In the genomic region with DNA sequence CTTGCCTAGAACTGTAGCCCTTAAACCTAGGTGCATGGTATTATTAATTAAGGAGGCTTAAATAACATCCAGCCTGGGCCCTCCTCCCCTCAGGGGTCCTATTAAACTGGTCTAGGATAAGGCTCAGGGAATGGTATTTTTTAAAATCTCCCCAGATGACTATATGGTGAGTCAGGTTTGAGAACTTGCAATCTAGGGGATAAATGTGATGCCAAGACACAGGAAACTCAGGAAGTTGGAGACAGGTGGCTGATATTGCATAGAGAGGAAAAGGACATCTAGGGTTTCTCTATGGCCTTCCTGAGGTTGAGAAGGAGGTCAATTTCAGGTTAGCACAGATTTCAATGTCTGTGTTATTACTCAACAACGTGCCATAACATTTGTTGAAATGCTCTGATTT, we compare ENCODE assay signal across 25 cellular contexts.
A peak's percentile ranks its signal among the peaks of the same experiment; 100 is the strongest.
DNase-seq lines count a peak whose midpoint lies in the region; TF ChIP-seq lines count a peak whose summit lies in the region.
"Had no signal": no experiment of that assay in that cellular context is flagged by ENCODE, and none has a peak within 500 bp of the region (broad histone marks: within the 10 kb centered on the region; RNA-seq: fewer than 3 reads in every experiment).

No MANE protein-coding gene starts in this region.

- BruUV-seq in MCF 10A (replicated peaks; lab: Mats Ljungman, UMichigan): no TSS peak

- peaks cover 8% of the 10 kb centered on the region for H3K4me1 Mint-ChIP-seq in MCF 10A (ENCODE audit: insufficient read depth, unreplicated experiment)
- H3K4me1 Mint-ChIP-seq in activated T-helper 1 cell treated with anti-CD3 and anti-CD28 coated beads, Interleukin-12 subunit alpha, Interleukin-12 subunit beta, Interleukin-2, Interleukin-4 antibody, amounts not matched to agents 30 ng/mL and 10 ng/mL and 1 ng/mL, durations not matched to agents 14 hours and 24 hours and 36 hours (ENCODE audit: low read depth): peaks cover 8% of the 10 kb centered on the region

- POLR2A ChIA-PET in MCF 10A (lab: Yijun Ruan, JAX): interaction anchor here (0.9 kb wide), 1 partner anchor 11 kb away, joined by 3 read pairs; no protein-coding TSS in a partner anchor

- intact Hi-C loops in MCF 10A (cut with micrococcal nuclease) (loop anchor here (10.0 kb wide), 2 partner anchors 426 to 576 kb away; a partner anchor contains a TSS), breast epithelium (cut with DNase I; ENCODE audit: low total_unique reads) (no loop called here), thyroid gland (cut with DNase I) (no loop called here)
- intact Hi-C loops in activated T-helper 1 cell treated with anti-CD3 and anti-CD28 coated beads, Interleukin-12 subunit alpha, Interleukin-12 subunit beta, Interleukin-2, Interleukin-4 antibody, amounts not matched to agents 30 ng/mL and 10 ng/mL and 1 ng/mL, durations not matched to agents 14 hours and 24 hours and 36 hours (cut with micrococcal nuclease): no loop called here

- no peak overlapping the region for H3K27ac ChIP-seq in breast epithelium
- no peak overlapping the region for H3K27ac ChIP-seq in thyroid gland
- H3K27ac ChIP-seq: 22Rv1, HL-60, prostate gland, stomach, transverse colon, VCaP had no signal

- TF ChIP-seq CTCF in MCF 10A (IDR thresholded peaks at IDR 0.05; ENCODE audit: unreplicated experiment): no peak
- TF ChIP-seq CTCF in breast epithelium (IDR thresholded peaks at IDR 0.05): no peak
- TF ChIP-seq CTCF in thyroid gland (IDR thresholded peaks at IDR 0.05): no peak

- DNase-seq in MCF 10A (ENCODE audit: unreplicated experiment) (peak; percentile 58), breast epithelium (ENCODE audit: low spot score in 2 of 2) (no peak), T1000 (lab: John Stamatoyannopoulos, UW) (peak; percentile 15), glomerular visceral epithelial cell (ENCODE audit: extremely low spot score) (peak; percentile 27), thyroid gland (no peak), GF-D8 (lab: John Stamatoyannopoulos, UW) (no peak), NCI-H1417 treated with DMSO at 0.1 percent for 48 hours (lab: John Stamatoyannopoulos, UW) (no peak)
- no peak for DNase-seq in activated T-helper 1 cell treated with anti-CD3 and anti-CD28 coated beads, Interleukin-12 subunit alpha, Interleukin-12 subunit beta, Interleukin-2, Interleukin-4 antibody, amounts not matched to agents 30 ng/mL and 10 ng/mL and 1 ng/mL, durations not matched to agents 14 hours and 24 hours and 36 hours (ENCODE audit: low spot score)
- DNase-seq: activated CD4-positive, alpha-beta T cell treated with anti-CD3 and anti-CD28 coated beads, Interleukin-2, amount 10 ng/mL, durations not matched to agents 24 days and 14 days; activated naive CD4-positive, alpha-beta T cell treated with anti-CD3 and anti-CD28 coated beads, Interleukin-2, amount 10 ng/mL, durations not matched to agents 7 days and 5 days; amygdala; central memory CD4-positive, alpha-beta T cell; dermis blood vessel endothelial cell; glutamatergic neuron; H9; NCI-H1105 treated with DMSO at 0.1 percent for 48 hours; NCI-H524 treated with DMSO at 0.1 percent for 48 hours; stimulated activated CD8-positive, alpha-beta memory T cell treated with anti-CD3 and anti-CD28 coated beads, Interleukin-4, amount 100 ng/mL, for 48 hours; stomach; transverse colon had no signal

- H3K4me3 ChIP-seq in breast epithelium (no peak overlapping the region), thyroid gland (replicated peaks in 1 of 3) (no peak overlapping the region)
- H3K4me3 ChIP-seq: prostate gland, stomach, transverse colon had no signal

- TF ChIP-seq POLR2A in breast epithelium (IDR thresholded peaks at IDR 0.05): no peak
- TF ChIP-seq POLR2A in thyroid gland (IDR thresholded peaks at IDR 0.05): no peak

- CTCF ChIA-PET in MCF 10A (lab: Yijun Ruan, JAX): no interaction called here

- no peaks in the 10 kb centered on the region for H3K27me3 Mint-ChIP-seq in MCF 10A (ENCODE audit: insufficient read depth, unreplicated experiment)
- no peaks in the 10 kb centered on the region for H3K27me3 Mint-ChIP-seq in activated T-helper 1 cell treated with anti-CD3 and anti-CD28 coated beads, Interleukin-12 subunit alpha, Interleukin-12 subunit beta, Interleukin-2, Interleukin-4 antibody, amounts not matched to agents 30 ng/mL and 10 ng/mL and 1 ng/mL, durations not matched to agents 14 hours and 24 hours and 36 hours (ENCODE audit: insufficient read depth)
- H3K27me3 Mint-ChIP-seq: activated CD4-positive, alpha-beta T cell treated with anti-CD3 and anti-CD28 coated beads, Interleukin-2, amount 10 ng/mL, durations not matched to agents 24 days and 14 days; activated naive CD4-positive, alpha-beta T cell treated with anti-CD3 and anti-CD28 coated beads, Interleukin-2, amount 10 ng/mL, durations not matched to agents 7 days and 5 days had no signal

- H3K4me1 ChIP-seq in breast epithelium (no peaks in the 10 kb centered on the region), thyroid gland (no peaks in the 10 kb centered on the region)
- H3K4me1 ChIP-seq: prostate gland, stomach, transverse colon had no signal

- H3K4me3 Mint-ChIP-seq in MCF 10A (ENCODE audit: unreplicated experiment): no peak overlapping the region
- H3K4me3 Mint-ChIP-seq in activated T-helper 1 cell treated with anti-CD3 and anti-CD28 coated beads, Interleukin-12 subunit alpha, Interleukin-12 subunit beta, Interleukin-2, Interleukin-4 antibody, amounts not matched to agents 30 ng/mL and 10 ng/mL and 1 ng/mL, durations not matched to agents 14 hours and 24 hours and 36 hours: no peak overlapping the region
- H3K4me3 Mint-ChIP-seq: activated CD4-positive, alpha-beta T cell treated with anti-CD3 and anti-CD28 coated beads, Interleukin-2, amount 10 ng/mL, durations not matched to agents 24 days and 14 days; activated naive CD4-positive, alpha-beta T cell treated with anti-CD3 and anti-CD28 coated beads, Interleukin-2, amount 10 ng/mL, durations not matched to agents 7 days and 5 days; H9; IgD-negative memory B cell had no signal

- H3K36me3 ChIP-seq in breast epithelium (no peaks in the 10 kb centered on the region), thyroid gland (no peaks in the 10 kb centered on the region)
- H3K36me3 ChIP-seq: prostate gland, stomach, transverse colon had no signal

- H3K36me3 Mint-ChIP-seq in MCF 10A (ENCODE audit: insufficient read depth, unreplicated experiment): no peaks in the 10 kb centered on the region
- no peaks in the 10 kb centered on the region for H3K36me3 Mint-ChIP-seq in activated T-helper 1 cell treated with anti-CD3 and anti-CD28 coated beads, Interleukin-12 subunit alpha, Interleukin-12 subunit beta, Interleukin-2, Interleukin-4 antibody, amounts not matched to agents 30 ng/mL and 10 ng/mL and 1 ng/mL, durations not matched to agents 14 hours and 24 hours and 36 hours (ENCODE audit: low read depth)
- H3K36me3 Mint-ChIP-seq: activated naive CD4-positive, alpha-beta T cell treated with anti-CD3 and anti-CD28 coated beads, Interleukin-2, amount 10 ng/mL, durations not matched to agents 7 days and 5 days; IgD-negative memory B cell had no signal

- H3K9me3 ChIP-seq in breast epithelium: no peaks in the 10 kb centered on the region
- no peaks in the 10 kb centered on the region for H3K9me3 ChIP-seq in thyroid gland
- H3K9me3 ChIP-seq: prostate gland, stomach, transverse colon had no signal

- H3K9me3 Mint-ChIP-seq in MCF 10A (ENCODE audit: unreplicated experiment): no peaks in the 10 kb centered on the region
- H3K9me3 Mint-ChIP-seq in activated T-helper 1 cell treated with anti-CD3 and anti-CD28 coated beads, Interleukin-12 subunit alpha, Interleukin-12 subunit beta, Interleukin-2, Interleukin-4 antibody, amounts not matched to agents 30 ng/mL and 10 ng/mL and 1 ng/mL, durations not matched to agents 14 hours and 24 hours and 36 hours: no peaks in the 10 kb centered on the region
- H3K9me3 Mint-ChIP-seq: activated CD4-positive, alpha-beta T cell treated with anti-CD3 and anti-CD28 coated beads, Interleukin-2, amount 10 ng/mL, durations not matched to agents 24 days and 14 days; activated naive CD4-positive, alpha-beta T cell treated with anti-CD3 and anti-CD28 coated beads, Interleukin-2, amount 10 ng/mL, durations not matched to agents 7 days and 5 days; H9 had no signal

- H3K27me3 ChIP-seq in breast epithelium (no peaks in the 10 kb centered on the region), thyroid gland (no peaks in the 10 kb centered on the region)
- H3K27me3 ChIP-seq: transverse colon had no signal

- no peak overlapping the region for H3K27ac Mint-ChIP-seq in MCF 10A (ENCODE audit: low read depth, unreplicated experiment)
- no peak overlapping the region for H3K27ac Mint-ChIP-seq in activated T-helper 1 cell treated with anti-CD3 and anti-CD28 coated beads, Interleukin-12 subunit alpha, Interleukin-12 subunit beta, Interleukin-2, Interleukin-4 antibody, amounts not matched to agents 30 ng/mL and 10 ng/mL and 1 ng/mL, durations not matched to agents 14 hours and 24 hours and 36 hours
- H3K27ac Mint-ChIP-seq: activated CD4-positive, alpha-beta T cell treated with anti-CD3 and anti-CD28 coated beads, Interleukin-2, amount 10 ng/mL, durations not matched to agents 24 days and 14 days; activated naive CD4-positive, alpha-beta T cell treated with anti-CD3 and anti-CD28 coated beads, Interleukin-2, amount 10 ng/mL, durations not matched to agents 7 days and 5 days; H9; IgD-negative memory B cell had no signal

- WGBS in thyroid gland, 2 donors: 62 to 90% methylated on average over 1 of the region's 1 CpG

Comparison
In these comparisons a context has a peak if more than half of its experiments do, and no peak if none do; other contexts are left out.
1. DNase-seq: peak in MCF 10A (single experiment), T1000 (single experiment) and glomerular visceral epithelial cell (single experiment); none in breast epithelium (0 of 2), thyroid gland (0 of 2), activated T-helper 1 cell treated with anti-CD3 and anti-CD28 coated beads, Interleukin-12 subunit alpha, Interleukin-12 subunit beta, Interleukin-2, Interleukin-4 antibody, amounts not matched to agents 30 ng/mL and 10 ng/mL and 1 ng/mL, durations not matched to agents 14 hours and 24 hours and 36 hours (single experiment), GF-D8 (single experiment) and NCI-H1417 treated with DMSO at 0.1 percent for 48 hours (single experiment).